25 cellular contexts compared by ENCODE assay signal in the genomic region with DNA sequence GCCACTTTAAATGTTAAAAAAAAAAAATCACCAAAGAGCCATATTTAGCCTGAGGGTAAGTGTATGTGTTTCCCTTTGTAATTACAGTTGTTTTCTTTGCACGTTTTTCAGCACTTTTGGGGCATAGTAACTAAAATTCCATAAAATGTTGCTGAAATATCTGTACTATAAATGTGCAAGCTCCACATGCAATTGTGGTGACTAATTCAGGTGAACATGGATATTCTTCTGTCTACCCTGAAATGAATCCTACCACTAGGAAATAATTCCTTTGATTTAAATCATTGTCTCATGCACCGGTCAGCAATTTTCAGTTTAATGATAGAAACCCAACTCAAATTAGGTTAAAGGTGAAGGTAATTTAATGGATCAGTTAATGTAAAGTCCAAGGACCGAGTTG.
"Had no signal": no experiment of that assay in that cellular context is flagged by ENCODE, and none has a peak within 500 bp of the region (broad histone marks: within the 10 kb centered on the region; RNA-seq: fewer than 3 reads in every experiment).

No MANE protein-coding gene starts in this region.

- H3K27me3 ChIP-seq: ascending aorta, body of pancreas, SJCRH30 had no signal

- H3K4me2 ChIP-seq: SK-N-SH had no signal

- H3K36me3 ChIP-seq: ascending aorta, SJCRH30 had no signal

- ATAC-seq: activated naive CD4-positive, alpha-beta T cell treated with anti-CD3 and anti-CD28 coated beads, Interleukin-2, amount 50 U/mL, for 72 hours; activated naive CD8-positive, alpha-beta T cell treated with anti-CD3 and anti-CD28 coated beads, Interleukin-2, amount 50 U/mL, for 24 hours; activated T-cell treated with anti-CD3 and anti-CD28 coated beads, Interleukin-2, amount 50 U/mL, for 4 hours; body of pancreas; Right ventricle myocardium inferior had no signal

- DNase-seq: activated CD4-positive, alpha-beta memory T cell treated with anti-CD3 and anti-CD28 coated beads for 36 hours; activated CD4-positive, alpha-beta T cell treated with anti-CD3 and anti-CD28 coated beads, Interleukin-2, amount 10 ng/mL, durations not matched to agents 7 days and 5 days; activated CD4-positive, CD25-positive, alpha-beta regulatory T cell; activated CD8-positive, alpha-beta memory T cell treated with anti-CD3 and anti-CD28 coated beads for 24 hours; activated effector memory CD4-positive, alpha-beta T cell treated with anti-CD3 and anti-CD28 coated beads, Interleukin-2, amount 50 U/mL, for 16 hours; activated naive CD4-positive, alpha-beta T cell treated with Interleukin-2 at 50 U/mL for 16 hours; activated naive CD8-positive, alpha-beta T cell treated with anti-CD3 and anti-CD28 coated beads, Interleukin-2, amount 50 U/mL, for 24 hours; activated T-cell treated with anti-CD3 and anti-CD28 coated beads, Interleukin-2, amount 50 U/mL, for 4 hours; amniotic stem cell; body of pancreas; Kasumi-1; KBM-7; NCI-H1048; NCI-H146; NCI-H187 treated with DMSO at 0.1 percent for 48 hours; NCI-H2081 treated with DMSO at 0.1 percent for 48 hours; NCI-H446; NCI-H524; SK-N-SH; T-helper 1 cell had no signal

- H3K9me3 ChIP-seq: ascending aorta, body of pancreas, SJCRH30, SK-N-SH had no signal

- H3K9ac ChIP-seq: SK-N-SH had no signal

- H3K27ac ChIP-seq: ascending aorta, body of pancreas, SJCRH30, VCaP had no signal

- H3K4me1 ChIP-seq: ascending aorta, body of pancreas had no signal

- H3K4me3 ChIP-seq: ascending aorta, body of pancreas, SJCRH30 had no signal
